ENCODE assay signal across 10 cellular contexts in the genomic region with DNA sequence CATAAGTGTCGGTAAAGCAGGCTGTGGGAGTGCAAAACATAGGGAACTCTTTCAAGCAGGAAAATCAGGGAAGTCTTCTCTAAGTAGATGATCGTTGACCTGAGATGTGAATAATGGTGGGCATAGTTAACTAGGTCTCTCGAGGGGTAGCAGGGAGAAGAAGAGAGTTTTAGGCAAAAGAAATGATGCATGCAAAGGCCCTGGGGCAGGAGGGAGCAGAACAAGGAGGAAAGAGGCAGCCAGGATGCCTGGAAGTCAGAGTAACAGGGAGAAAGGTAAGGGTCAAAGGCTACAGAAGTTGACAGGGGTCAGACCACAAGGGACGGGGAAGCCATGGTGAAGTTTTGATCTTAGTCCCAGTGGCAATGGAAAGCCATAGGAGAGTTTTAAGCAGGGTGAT. TPM values are rescaled to one million over a fixed set of nuclear protein-coding genes. Genes with fewer than 3 reads are reported as not detected.
"Had no signal": no experiment of that assay in that cellular context is flagged by ENCODE, and none has a peak within 500 bp of the region (broad histone marks: within the 10 kb centered on the region; RNA-seq: fewer than 3 reads in every experiment).

No MANE protein-coding gene starts in this region.

- H3K27ac ChIP-seq: HL-60 had no signal

- DNase-seq: H9, Kasumi-1, KBM-7 had no signal

- H3K4me3 Mint-ChIP-seq: GM23338, H9, IgD-negative memory B cell had no signal

- H3K9me3 Mint-ChIP-seq: GM23338, H9, IgD-negative memory B cell had no signal

- FAIRE-seq: H1, H54, HepG2 had no signal

- H3K27ac Mint-ChIP-seq: GM23338, H9 had no signal

- H3K4me2 ChIP-seq: GM23338 had no signal

- H3K4me3 ChIP-seq: GM23338 had no signal

- H3K36me3 Mint-ChIP-seq: IgD-negative memory B cell had no signal

- ATAC-seq: GM23338, HepG2 had no signal

- H3K4me1 Mint-ChIP-seq: GM23338, H9 had no signal

RNA-seq across cellular contexts. Expression of a gene that starts 47.8 kb away (rescaled TPM):
- total RNA-seq: GM23338, H1, H9, HepG2, HT1080 had no signal
- polyA plus RNA-seq: GM23338, HepG2, IgD-negative memory B cell had no signal
